In genomic region chr11:65003968-65004367, GRCh38 we compare ENCODE assay signal across 20 cellular contexts. TPM values are rescaled to one million over a fixed set of nuclear protein-coding genes. Genes with fewer than 3 reads are reported as not detected.
"Had no signal": no experiment of that assay in that cellular context is flagged by ENCODE, and none has a peak within 500 bp of the region (broad histone marks: within the 10 kb centered on the region; RNA-seq: fewer than 3 reads in every experiment).

No MANE protein-coding gene starts in this region.

RNA-seq across cellular contexts. Expression of gene BATF2, which starts 7.2 kb away (rescaled TPM):
- total RNA-seq: mononuclear cell had no signal
- polyA plus RNA-seq: immature natural killer cell; naive thymus-derived CD4-positive, alpha-beta T cell had no signal

RNA-seq across cellular contexts. Expression of gene MAJIN, which starts 32.1 kb away (rescaled TPM):
- total RNA-seq: kidney, left cardiac atrium, left colon, left lobe of liver, left lung, left ventricle myocardium inferior, left ventricle myocardium superior, liver, lower leg skin, lower lobe of right lung, lung microvascular endothelial cell, mammary epithelial cell, mesenteric fat pad, mesothelial cell of epicardium, mononuclear cell, mucosa of descending colon, mucosa of gallbladder, myocyte had no signal
- polyA plus RNA-seq: immature natural killer cell, mammary epithelial cell had no signal
